27 cellular contexts compared by ENCODE assay signal in genomic region chr11:78536933-78537332, GRCh38.
"Had no signal": no experiment of that assay in that cellular context is flagged by ENCODE, and none has a peak within 500 bp of the region (broad histone marks: within the 10 kb centered on the region; RNA-seq: fewer than 3 reads in every experiment).

No MANE protein-coding gene starts in this region.

- H3K4me3 ChIP-seq: coronary artery, dorsolateral prefrontal cortex had no signal

- H3K27ac ChIP-seq: brain microvascular endothelial cell, coronary artery, dorsolateral prefrontal cortex, VCaP had no signal

- ATAC-seq: activated CD8-positive, alpha-beta T cell treated with anti-CD3 and anti-CD28 coated beads for 36 hours; activated T-cell treated with anti-CD3 and anti-CD28 coated beads, Interleukin-2, amount 50 U/mL, for 4 hours; activated T-helper 17 cell treated with anti-CD3 and anti-CD28 coated beads, Interleukin-2, amount 50 U/mL, for 72 hours; esophagus mucosa; WTC11 had no signal

- H3K36me3 ChIP-seq: brain microvascular endothelial cell had no signal

- H3K27me3 ChIP-seq: brain microvascular endothelial cell, dorsolateral prefrontal cortex had no signal

- DNase-seq: activated CD4-positive, alpha-beta T cell treated with anti-CD3 and anti-CD28 coated beads for 1 hour; activated CD4-positive, alpha-beta T cell treated with anti-CD3 and anti-CD28 coated beads for 48 hours; activated CD4-positive, alpha-beta T cell treated with anti-CD3 and anti-CD28 coated beads, Interleukin-2, amount 50 U/mL, for 1 hour; activated CD4-positive, alpha-beta T cell treated with anti-CD3 and anti-CD28 coated beads, Interleukin-2, amount 50 U/mL, for 48 hours; activated CD8-positive, alpha-beta memory T cell treated with anti-CD3 and anti-CD28 coated beads for 24 hours; activated CD8-positive, alpha-beta T cell treated with anti-CD3 and anti-CD28 coated beads for 36 hours; activated effector memory CD4-positive, alpha-beta T cell treated with Interleukin-2 at 50 U/mL for 16 hours; activated gamma-delta T cell treated with Interleukin-2 at 50 U/mL for 16 hours; activated naive CD4-positive, alpha-beta T cell treated with anti-CD3 and anti-CD28 coated beads, Interleukin-2, amount 50 U/mL, for 16 hours; activated naive CD4-positive, alpha-beta T cell treated with Interleukin-2 at 50 U/mL for 16 hours; activated T-cell treated with anti-CD3 and anti-CD28 coated beads, Interleukin-2, amount 50 U/mL, for 4 hours; amniotic stem cell; anterior cingulate cortex; brain microvascular endothelial cell; dorsolateral prefrontal cortex; effector memory CD4-positive, alpha-beta T cell; endodermal cell; foreskin fibroblast; head of caudate nucleus; T-helper 2 cell had no signal

- FAIRE-seq: astrocyte, bronchial epithelial cell had no signal
